ENCODE assay signal across 26 cellular contexts in the genomic region with DNA sequence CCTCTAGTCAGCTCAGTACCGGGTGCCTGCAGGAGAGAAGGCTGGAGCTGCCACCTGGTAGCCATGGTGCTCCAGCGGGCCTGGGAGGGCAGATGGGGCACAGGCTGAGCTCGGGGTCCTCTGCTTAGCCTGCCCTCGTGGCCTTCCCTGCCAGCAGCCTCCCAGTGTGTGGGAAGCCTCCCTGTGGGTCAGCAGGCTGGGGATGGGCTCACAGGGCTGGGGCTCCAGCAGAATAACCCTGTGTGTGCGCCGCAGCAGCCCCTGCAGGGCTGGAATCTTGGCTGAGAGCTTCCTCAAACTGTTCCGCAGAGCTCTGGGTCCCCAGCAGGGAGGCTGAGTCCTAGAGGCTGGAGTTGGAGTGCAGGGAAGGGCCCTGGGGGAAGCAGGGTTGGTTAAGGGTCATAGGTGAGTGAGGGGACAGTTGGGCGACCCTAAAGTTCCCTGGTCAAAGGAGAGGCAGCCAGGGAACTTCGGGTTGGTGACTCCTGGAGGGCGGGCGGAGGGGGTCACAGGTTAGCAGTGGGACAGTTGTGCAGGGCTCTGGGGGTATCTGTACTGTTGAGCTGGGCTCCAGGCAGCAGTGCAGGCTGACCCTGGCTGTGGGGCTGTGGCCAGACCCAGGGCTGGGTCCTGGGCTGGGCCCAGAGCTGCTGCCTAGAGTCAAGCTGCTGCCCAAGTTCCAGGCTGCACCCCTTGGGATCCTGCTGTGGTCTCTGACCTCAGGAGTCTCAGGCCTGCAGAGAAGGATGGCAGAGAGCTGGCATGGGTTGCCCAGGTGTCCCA. TPM values are rescaled to one million over a fixed set of nuclear protein-coding genes. Genes with fewer than 3 reads are reported as not detected.
"Had no signal": no experiment of that assay in that cellular context is flagged by ENCODE, and none has a peak within 500 bp of the region (broad histone marks: within the 10 kb centered on the region; RNA-seq: fewer than 3 reads in every experiment).

No MANE protein-coding gene starts in this region.

- H3K36me3 ChIP-seq: upper lobe of right lung, vagina had no signal

- H3K4me3 ChIP-seq: heart left ventricle, psoas muscle, spleen, tibial artery, upper lobe of right lung, vagina had no signal

- H3K4me1 ChIP-seq: heart left ventricle, psoas muscle, spleen, tibial artery, upper lobe of right lung, vagina had no signal

- H3K9me3 ChIP-seq: heart left ventricle, psoas muscle, spleen, tibial artery, upper lobe of right lung, vagina had no signal

- DNase-seq: dermis blood vessel endothelial cell; effector CD4-positive, alpha-beta T cell; foreskin melanocyte; heart left ventricle; hypothalamus; kidney glomerular epithelial cell; mesendoderm; naive B cell; psoas muscle; retina; spleen; stimulated activated CD4-positive, alpha-beta T cell treated with anti-CD3 and anti-CD28 coated beads, Interleukin-15, amount 100 ng/mL, for 24 hours; stimulated activated CD4-positive, alpha-beta T cell treated with anti-CD3 and anti-CD28 coated beads, Interleukin-1b, Interleukin-23, amount 100 ng/mL, for 48 hours; stimulated activated CD4-positive, alpha-beta T cell treated with anti-CD3 and anti-CD28 coated beads, Interleukin-4, amount 100 ng/mL, for 24 hours; tibial artery; upper lobe of right lung had no signal

- ATAC-seq: psoas muscle; sciatic nerve; stimulated activated memory B cell treated with anti-CD40 and anti-IgM and Interleukin-4, amounts not matched to agents 10 μg/mL and 1 μg/mL and 100 μg/mL, for 72 hours; upper lobe of right lung had no signal

- H3K27ac ChIP-seq: heart left ventricle, psoas muscle, spleen, tibial artery, upper lobe of right lung, vagina had no signal

- FAIRE-seq: islet of Langerhans had no signal

- H3K27me3 ChIP-seq: heart left ventricle, upper lobe of right lung, vagina had no signal

RNA-seq across cellular contexts. Expression of a gene that starts 23.3 kb away (rescaled TPM):
- total RNA-seq: dermis blood vessel endothelial cell, glomerular endothelial cell, heart left ventricle, lung microvascular endothelial cell, omental fat pad, psoas muscle, sciatic nerve, skeletal muscle tissue, spleen, temporal lobe, upper lobe of right lung, vagina had no signal
- polyA plus RNA-seq: esophagus, heart left ventricle, psoas muscle had no signal
